In genomic region chr6:50907565-50907964, GRCh38 we compare ENCODE assay signal across 31 cellular contexts.
"Had no signal": no experiment of that assay in that cellular context is flagged by ENCODE, and none has a peak within 500 bp of the region (broad histone marks: within the 10 kb centered on the region; RNA-seq: fewer than 3 reads in every experiment).

No MANE protein-coding gene starts in this region.

- H3K27ac ChIP-seq: adrenal gland, body of pancreas, brain microvascular endothelial cell, breast epithelium, VCaP had no signal

- H3K4me1 ChIP-seq: adrenal gland, body of pancreas, breast epithelium had no signal

- H3K36me3 ChIP-seq: adrenal gland, brain microvascular endothelial cell, breast epithelium had no signal

- DNase-seq: activated B cell treated with CpG ODN at 0.5 μM for 24 hours; activated CD4-positive, alpha-beta memory T cell treated with anti-CD3 and anti-CD28 coated beads for 36 hours; activated CD4-positive, alpha-beta T cell treated with anti-CD3 and anti-CD28 coated beads for 4 hours; activated CD4-positive, alpha-beta T cell treated with anti-CD3 and anti-CD28 coated beads, Interleukin-2, amount 10 ng/mL, durations not matched to agents 24 days and 14 days; activated CD4-positive, alpha-beta T cell treated with anti-CD3 and anti-CD28 coated beads, Interleukin-2, amount 50 U/mL, for 1 hour; activated CD4-positive, alpha-beta T cell treated with anti-CD3 and anti-CD28 coated beads, Interleukin-2, amount 50 U/mL, for 4 hours; activated CD4-positive, CD25-positive, alpha-beta regulatory T cell treated with anti-CD3 and anti-CD28 coated beads, Interleukin-2, amount 50 U/mL, for 72 hours; activated CD8-positive, alpha-beta memory T cell treated with anti-CD3 and anti-CD28 coated beads, Interleukin-2, amount 50 U/mL, for 4 hours; activated CD8-positive, alpha-beta T cell treated with anti-CD3 and anti-CD28 coated beads for 36 hours; activated effector memory CD4-positive, alpha-beta T cell treated with anti-CD3 and anti-CD28 coated beads, Interleukin-2, amount 50 U/mL, for 16 hours; activated gamma-delta T cell treated with Interleukin-2 at 50 U/mL for 16 hours; activated naive CD4-positive, alpha-beta T cell; activated naive CD4-positive, alpha-beta T cell treated with anti-CD3 and anti-CD28 coated beads for 36 hours; activated naive CD4-positive, alpha-beta T cell treated with anti-CD3 and anti-CD28 coated beads, Interleukin-2, amount 50 U/mL, for 16 hours; activated naive CD8-positive, alpha-beta T cell treated with anti-CD3 and anti-CD28 coated beads for 36 hours; activated T-cell treated with anti-CD3 and anti-CD28 coated beads for 4 hours; activated T-cell treated with anti-CD3 and anti-CD28 coated beads, Interleukin-2, amount 50 U/mL, for 1 hour; activated T-cell treated with anti-CD3 and anti-CD28 coated beads, Interleukin-2, amount 50 U/mL, for 4 hours; activated T-cell treated with anti-CD3 and anti-CD28 coated beads, Interleukin-2, amount 50 U/mL, for 72 hours; adrenal gland; amniotic stem cell; aorta; body of pancreas; brain microvascular endothelial cell; central memory CD4-positive, alpha-beta T cell; T-helper 2 cell; T-helper 9 cell had no signal

- H3K4me3 ChIP-seq: adrenal gland, body of pancreas, breast epithelium had no signal

- ATAC-seq: activated CD8-positive, alpha-beta T cell treated with anti-CD3 and anti-CD28 coated beads for 36 hours; activated naive CD4-positive, alpha-beta T cell treated with anti-CD3 and anti-CD28 coated beads, Interleukin-2, amount 50 U/mL, for 72 hours; activated T-cell treated with anti-CD3 and anti-CD28 coated beads, Interleukin-2, amount 50 U/mL, for 4 hours; activated T-cell treated with anti-CD3 and anti-CD28 coated beads, Interleukin-2, amount 50 U/mL, for 72 hours; activated T-helper 17 cell treated with anti-CD3 and anti-CD28 coated beads, Interleukin-2, amount 50 U/mL, for 72 hours; body of pancreas had no signal

- H3K9me3 ChIP-seq: adrenal gland, body of pancreas, breast epithelium had no signal
